In the genomic region with DNA sequence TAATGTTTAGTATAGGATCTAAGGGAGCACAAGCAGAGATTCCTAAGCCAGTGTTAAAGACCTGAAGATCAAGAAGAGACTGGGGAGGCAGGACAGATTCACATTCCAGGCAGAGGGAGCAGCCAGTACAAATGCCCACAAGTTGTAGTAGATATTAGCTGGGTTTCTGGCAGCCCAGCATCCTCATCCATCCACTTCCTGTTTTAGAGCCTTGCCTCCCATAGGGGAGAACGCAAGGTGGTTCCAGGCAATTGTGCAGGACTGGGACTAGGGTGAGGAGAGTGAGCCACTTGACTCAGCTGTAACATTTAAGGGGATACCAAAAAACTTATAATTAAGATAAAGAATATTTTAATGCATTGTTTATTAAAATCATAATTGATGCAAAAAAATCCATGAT, we compare ENCODE assay signal across 24 cellular contexts.
"Had no signal": no experiment of that assay in that cellular context is flagged by ENCODE, and none has a peak within 500 bp of the region (broad histone marks: within the 10 kb centered on the region; RNA-seq: fewer than 3 reads in every experiment).

No MANE protein-coding gene starts in this region.

- H3K9me3 Mint-ChIP-seq: activated CD4-positive, alpha-beta memory T cell treated with anti-CD3 and anti-CD28 coated beads, Interleukin-2, amount 10 ng/mL, durations not matched to agents 7 days and 5 days; activated CD4-positive, alpha-beta T cell treated with anti-CD3 and anti-CD28 coated beads, Interleukin-2, amount 10 ng/mL, durations not matched to agents 7 days and 5 days; activated naive CD4-positive, alpha-beta T cell treated with anti-CD3 and anti-CD28 coated beads, Interleukin-2, amount 50 U/mL, for 24 hours; activated T-cell treated with anti-CD3 and anti-CD28 coated beads, Interleukin-2, amount 50 U/mL, for 4 hours; activated T-helper 2 cell treated with anti-CD3 and anti-CD28 coated beads, Interferon-gamma antibody, Interleukin-2, Interleukin-4, amounts not matched to agents 10 μg/mL and 5 μg/mL and 100 μg/mL, durations not matched to agents 14 hours and 24 hours and 36 hours; immature natural killer cell; memory B cell; naive thymus-derived CD8-positive, alpha-beta T cell; stimulated activated naive B cell treated with anti-CD40 and anti-IgM and Interleukin-4, amounts not matched to agents 10 μg/mL and 1 μg/mL and 100 μg/mL, for 72 hours had no signal

- DNase-seq: activated CD4-positive, alpha-beta memory T cell treated with anti-CD3 and anti-CD28 coated beads, Interleukin-2, amount 10 ng/mL, durations not matched to agents 7 days and 5 days; activated CD4-positive, alpha-beta T cell treated with anti-CD3 and anti-CD28 coated beads for 1 hour; activated CD4-positive, alpha-beta T cell treated with anti-CD3 and anti-CD28 coated beads, Interleukin-2, amount 10 ng/mL, durations not matched to agents 7 days and 5 days; activated T-cell treated with anti-CD3 and anti-CD28 coated beads, Interleukin-2, amount 50 U/mL, for 4 hours; aorta; body of pancreas; head of caudate nucleus; hippocampal formation; immature natural killer cell; kidney; naive thymus-derived CD8-positive, alpha-beta T cell; posterior cingulate gyrus; right cardiac atrium; stimulated activated CD4-positive, alpha-beta T cell treated with anti-CD3 and anti-CD28 coated beads, Interleukin-15, amount 100 ng/mL, for 24 hours; stimulated activated CD4-positive, alpha-beta T cell treated with anti-CD3 and anti-CD28 coated beads, Interleukin-2, amount 100 ng/mL, for 24 hours; stimulated activated naive B cell treated with anti-CD40 and anti-IgM and Interleukin-4, amounts not matched to agents 10 μg/mL and 1 μg/mL and 100 μg/mL, for 72 hours; T-helper 2 cell had no signal

- H3K27me3 ChIP-seq: body of pancreas, gastroesophageal sphincter, tibial nerve had no signal

- H3K27ac ChIP-seq: body of pancreas, coronary artery, gastroesophageal sphincter, tibial nerve had no signal

- H3K27me3 Mint-ChIP-seq: activated CD4-positive, alpha-beta memory T cell treated with anti-CD3 and anti-CD28 coated beads, Interleukin-2, amount 10 ng/mL, durations not matched to agents 7 days and 5 days; activated CD4-positive, alpha-beta T cell treated with anti-CD3 and anti-CD28 coated beads, Interleukin-2, amount 10 ng/mL, durations not matched to agents 7 days and 5 days; activated naive CD4-positive, alpha-beta T cell treated with anti-CD3 and anti-CD28 coated beads, Interleukin-2, amount 50 U/mL, for 24 hours; memory B cell; naive thymus-derived CD8-positive, alpha-beta T cell; stimulated activated naive B cell treated with anti-CD40 and anti-IgM and Interleukin-4, amounts not matched to agents 10 μg/mL and 1 μg/mL and 100 μg/mL, for 72 hours had no signal

- H3K4me3 ChIP-seq: body of pancreas, coronary artery, gastroesophageal sphincter, tibial nerve had no signal

- H3K36me3 ChIP-seq: gastroesophageal sphincter, tibial nerve had no signal

- H3K27ac Mint-ChIP-seq: activated CD4-positive, alpha-beta memory T cell treated with anti-CD3 and anti-CD28 coated beads, Interleukin-2, amount 10 ng/mL, durations not matched to agents 7 days and 5 days; activated CD4-positive, alpha-beta T cell treated with anti-CD3 and anti-CD28 coated beads, Interleukin-2, amount 10 ng/mL, durations not matched to agents 7 days and 5 days; activated naive CD4-positive, alpha-beta T cell treated with anti-CD3 and anti-CD28 coated beads, Interleukin-2, amount 50 U/mL, for 24 hours; memory B cell had no signal

- H3K36me3 Mint-ChIP-seq: immature natural killer cell had no signal

- H3K9me3 ChIP-seq: body of pancreas, gastroesophageal sphincter, tibial nerve had no signal

- H3K4me1 Mint-ChIP-seq: stimulated activated naive B cell treated with anti-CD40 and anti-IgM and Interleukin-4, amounts not matched to agents 10 μg/mL and 1 μg/mL and 100 μg/mL, for 72 hours had no signal

- H3K4me1 ChIP-seq: tibial nerve had no signal

- ATAC-seq: body of pancreas; gastroesophageal sphincter; naive thymus-derived CD8-positive, alpha-beta T cell; right cardiac atrium; stimulated activated naive B cell treated with anti-CD40 and anti-IgM and Interleukin-4, amounts not matched to agents 10 μg/mL and 1 μg/mL and 100 μg/mL, for 72 hours had no signal

- H3K4me3 Mint-ChIP-seq: activated CD4-positive, alpha-beta memory T cell treated with anti-CD3 and anti-CD28 coated beads, Interleukin-2, amount 10 ng/mL, durations not matched to agents 7 days and 5 days; activated CD4-positive, alpha-beta T cell treated with anti-CD3 and anti-CD28 coated beads, Interleukin-2, amount 10 ng/mL, durations not matched to agents 7 days and 5 days; activated naive CD4-positive, alpha-beta T cell treated with anti-CD3 and anti-CD28 coated beads, Interleukin-2, amount 50 U/mL, for 24 hours; activated T-cell treated with anti-CD3 and anti-CD28 coated beads, Interleukin-2, amount 50 U/mL, for 4 hours; memory B cell; naive thymus-derived CD8-positive, alpha-beta T cell; stimulated activated naive B cell treated with anti-CD40 and anti-IgM and Interleukin-4, amounts not matched to agents 10 μg/mL and 1 μg/mL and 100 μg/mL, for 72 hours had no signal

- FAIRE-seq: endothelial cell of umbilical vein, kidney had no signal
